Comparison of ENCODE assay signal across 11 cellular contexts in the genomic region with DNA sequence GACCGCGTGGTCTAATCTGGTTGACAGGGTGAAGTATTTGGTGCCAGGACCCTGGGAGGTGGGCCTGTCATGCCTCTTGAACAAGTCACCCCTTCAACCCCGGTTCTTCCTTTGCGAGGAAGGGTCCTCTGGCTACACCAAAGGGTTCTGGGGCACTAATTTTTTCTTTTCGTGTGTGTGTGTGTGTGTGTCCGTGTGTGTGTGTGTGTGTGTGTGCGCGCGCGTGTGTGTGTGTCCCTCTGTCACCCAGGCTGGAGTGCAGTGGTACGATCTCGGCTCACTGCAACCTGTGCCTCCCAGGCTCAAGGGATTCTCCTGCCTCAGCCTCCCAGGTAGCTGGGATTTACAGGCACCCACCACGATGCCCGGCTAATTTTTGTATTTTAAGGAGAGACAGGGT. TPM values are rescaled to one million over a fixed set of nuclear protein-coding genes. Genes with fewer than 3 reads are reported as not detected.
"Had no signal": no experiment of that assay in that cellular context is flagged by ENCODE, and none has a peak within 500 bp of the region (broad histone marks: within the 10 kb centered on the region; RNA-seq: fewer than 3 reads in every experiment).

No MANE protein-coding gene starts in this region.

RNA-seq across cellular contexts. Expression of gene SPDYE6, which starts 54.9 kb away (rescaled TPM):
- total RNA-seq: activated CD4-positive, alpha-beta T cell treated with anti-CD3 and anti-CD28 coated beads for 36 hours; activated CD4-positive, alpha-beta T cell treated with anti-CD3 and anti-CD28 coated beads, Interleukin-2, amount 10 ng/mL, durations not matched to agents 7 days and 5 days; activated CD8-positive, alpha-beta T cell treated with anti-CD3 and anti-CD28 coated beads, Interleukin-2, amount 10 ng/mL, durations not matched to agents 7 days and 5 days; activated naive CD8-positive, alpha-beta T cell treated with anti-CD3 and anti-CD28 coated beads, Interleukin-2, amount 10 ng/mL, durations not matched to agents 7 days and 5 days; activated T-helper 2 cell treated with anti-CD3 and anti-CD28 coated beads, Interferon-gamma antibody, Interleukin-2, Interleukin-4, amounts not matched to agents 10 μg/mL and 5 μg/mL and 100 μg/mL, durations not matched to agents 14 hours and 24 hours and 36 hours; ascending aorta; cardiac muscle cell; M059J; PC-3; Peyer's patch; Right ventricle myocardium inferior had no signal
